In the genomic region with DNA sequence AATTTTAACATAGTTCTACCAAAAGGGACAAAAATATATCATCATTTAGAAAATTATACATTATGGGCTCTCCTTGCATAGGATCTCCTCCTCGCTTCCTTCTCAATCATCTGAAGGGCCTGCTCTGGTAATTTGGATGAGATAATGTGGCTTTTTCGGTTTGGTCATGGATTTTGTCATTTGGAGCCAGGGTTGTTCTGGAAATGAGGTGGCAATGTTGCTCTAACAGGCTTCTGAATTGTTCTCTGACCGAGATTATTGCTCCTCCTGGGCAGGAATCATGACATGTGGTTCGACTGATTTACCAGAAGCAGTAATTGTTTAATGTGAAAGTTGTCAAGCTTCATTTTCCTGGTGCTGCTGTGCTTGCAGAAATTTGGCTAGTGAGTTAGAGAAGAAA, we compare ENCODE assay signal across 25 cellular contexts.
A peak's percentile ranks its signal among the peaks of the same experiment; 100 is the strongest.
DNase-seq lines count a peak whose midpoint lies in the region; ATAC-seq, FAIRE-seq and TF ChIP-seq lines count a peak whose summit lies in the region.
"Had no signal": no experiment of that assay in that cellular context is flagged by ENCODE, and none has a peak within 500 bp of the region (broad histone marks: within the 10 kb centered on the region; RNA-seq: fewer than 3 reads in every experiment).

No MANE protein-coding gene starts in this region.

- no peak overlapping the region for H3K4me3 ChIP-seq in GM06990 (replicated peaks; ENCODE audit: low read depth, low read length)
- H3K4me3 ChIP-seq: GM23248, prostate gland, upper lobe of left lung had no signal

- peak; percentile 38 for ATAC-seq in HG02870 (IDR thresholded peaks at IDR 0.05; ENCODE audit: unreplicated experiment)
- peak; percentile 21 for ATAC-seq in HG03571 (IDR thresholded peaks at IDR 0.05; ENCODE audit: unreplicated experiment)
- ATAC-seq: activated CD4-positive, CD25-positive, alpha-beta regulatory T cell treated with anti-CD3 and anti-CD28 coated beads, Interleukin-2, amount 50 U/mL, for 24 hours; activated CD8-positive, alpha-beta T cell treated with anti-CD3 and anti-CD28 coated beads for 36 hours; activated naive CD8-positive, alpha-beta T cell treated with anti-CD3 and anti-CD28 coated beads, Interleukin-2, amount 50 U/mL, for 24 hours; Panc1 had no signal

- H3K36me3 ChIP-seq in GM06990 (ENCODE audit: control insufficient read depth, insufficient read depth, low read length): no peaks in the 10 kb centered on the region
- H3K36me3 ChIP-seq: neutrophil, prostate gland, upper lobe of left lung had no signal

- no peaks in the 10 kb centered on the region for H3K27me3 ChIP-seq in GM06990 (replicated peaks; ENCODE audit: control insufficient read depth, insufficient read depth, low read length)
- H3K27me3 ChIP-seq: neutrophil, upper lobe of left lung had no signal

- FAIRE-seq in GM19239 (lab: Jason Lieb, UNC): peak; percentile 23

- no peak for TF ChIP-seq CTCF in GM06990 (IDR thresholded peaks at IDR 0.05; ENCODE audit: insufficient read depth, low read length, poor library complexity, severe bottlenecking)

- DNase-seq in GM06990 (ENCODE audit: extremely low read depth, insufficient read length) (peak; percentile 44), GM19239 (ENCODE audit: insufficient read length, low spot score) (no peak), NCI-H345 treated with DMSO at 0.1 percent for 48 hours (lab: John Stamatoyannopoulos, UW; ENCODE audit: unreplicated experiment) (no peak)
- DNase-seq in stimulated activated CD4-positive, alpha-beta T cell treated with anti-CD3 and anti-CD28 coated beads, Interleukin-2, amount 100 ng/mL, for 24 hours: no peak
- no peak for DNase-seq in effector CD8-positive, alpha-beta T cell (lab: John Stamatoyannopoulos, UW)
- DNase-seq in activated CD4-positive, alpha-beta T cell treated with anti-CD3 and anti-CD28 coated beads, Interleukin-2, amount 50 U/mL, for 4 hours: no peak
- DNase-seq: activated CD8-positive, alpha-beta T cell treated with anti-CD3 and anti-CD28 coated beads for 36 hours; activated effector memory CD4-positive, alpha-beta T cell treated with anti-CD3 and anti-CD28 coated beads, Interleukin-2, amount 50 U/mL, for 16 hours; activated naive CD8-positive, alpha-beta T cell treated with anti-CD3 and anti-CD28 coated beads, Interleukin-2, amount 50 U/mL, for 24 hours; activated T-cell treated with anti-CD3 and anti-CD28 coated beads for 4 hours; CD4-positive, alpha-beta T cell; cerebellar nuclear complex; DMS 273 treated with DMSO at 0.1 percent for 48 hours; Karpas-422; NCI-H1436 treated with DMSO at 0.1 percent for 48 hours; NCI-H510A; NK-92 treated with Interleukin-12 subunit alpha and Interleukin-12 subunit beta, amount 100 ng/mL, for 24 hours; upper lobe of left lung had no signal
